ENCODE assay signal across 15 cellular contexts in the genomic region with DNA sequence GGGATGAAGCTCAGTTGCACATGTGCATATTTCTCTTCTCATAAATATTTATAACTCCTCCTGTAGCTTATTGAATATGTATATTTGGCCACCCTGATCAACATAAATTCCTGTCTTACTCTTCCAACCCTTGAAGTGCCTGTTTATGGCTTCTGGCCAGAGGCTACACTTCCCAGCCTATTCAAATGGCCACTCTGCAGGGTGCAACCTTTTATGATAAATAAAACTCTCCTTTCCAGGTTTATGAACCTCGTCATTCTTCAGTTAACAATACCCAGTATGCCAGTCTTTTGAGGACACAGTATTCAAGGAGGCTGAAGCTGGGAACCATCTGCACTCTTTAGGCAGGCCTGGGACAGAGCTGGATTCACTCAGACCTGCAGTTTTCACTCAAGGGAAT. TPM values are rescaled to one million over a fixed set of nuclear protein-coding genes. Genes with fewer than 3 reads are reported as not detected.
DNase-seq lines count a peak whose midpoint lies in the region; ATAC-seq and TF ChIP-seq lines count a peak whose summit lies in the region.
"Had no signal": no experiment of that assay in that cellular context is flagged by ENCODE, and none has a peak within 500 bp of the region (broad histone marks: within the 10 kb centered on the region; RNA-seq: fewer than 3 reads in every experiment).

No MANE protein-coding gene starts in this region.

- no peaks in the 10 kb centered on the region for H3K4me1 ChIP-seq in HEK293 (ENCODE audit: control insufficient read depth, insufficient read depth, low read length)

- H3K27me3 Mint-ChIP-seq in activated T-helper 1 cell treated with anti-CD3 and anti-CD28 coated beads, Interleukin-12 subunit alpha, Interleukin-12 subunit beta, Interleukin-2, Interleukin-4 antibody, amounts not matched to agents 30 ng/mL and 10 ng/mL and 1 ng/mL, durations not matched to agents 14 hours and 24 hours and 36 hours (ENCODE audit: insufficient read depth) = peaks cover 7% of the 10 kb centered on the region
- peaks cover 7% of the 10 kb centered on the region for H3K27me3 Mint-ChIP-seq in nephron (ENCODE audit: low read depth)

- no peak overlapping the region for H3K4me3 ChIP-seq in HEK293 (ENCODE audit: low read depth, low read length)
- H3K4me3 ChIP-seq: HAP-1, SJSA1 had no signal

- peak; percentile 69 for DNase-seq in NCI-H2196 (lab: John Stamatoyannopoulos, UW; ENCODE audit: unreplicated experiment)
- no peak for DNase-seq in activated T-helper 1 cell treated with anti-CD3 and anti-CD28 coated beads, Interleukin-12 subunit alpha, Interleukin-12 subunit beta, Interleukin-2, Interleukin-4 antibody, amounts not matched to agents 30 ng/mL and 10 ng/mL and 1 ng/mL, durations not matched to agents 14 hours and 24 hours and 36 hours (ENCODE audit: low spot score)
- DNase-seq: IMR-90, Kasumi-1, NCI-H1436, OCI-M1, RPMI8226, T-cell had no signal

- POLR2A ChIA-PET in HEK293 (lab: Yijun Ruan, JAX) = no interaction called here

- peaks cover 7% of the 10 kb centered on the region for H3K9me3 Mint-ChIP-seq in activated T-helper 1 cell treated with anti-CD3 and anti-CD28 coated beads, Interleukin-12 subunit alpha, Interleukin-12 subunit beta, Interleukin-2, Interleukin-4 antibody, amounts not matched to agents 30 ng/mL and 10 ng/mL and 1 ng/mL, durations not matched to agents 14 hours and 24 hours and 36 hours
- H3K9me3 Mint-ChIP-seq in nephron = peaks cover 24% of the 10 kb centered on the region

- no peak for TF ChIP-seq POLR2A in GM18505 (IDR thresholded peaks at IDR 0.05; ENCODE audit: borderline replicate concordance, extremely low read depth, insufficient read depth, insufficient read length)

- TF ChIP-seq CTCF in HEK293 (tag by site-specific recombination; IDR thresholded peaks at IDR 0.05) (no peak), nephron (IDR thresholded peaks at IDR 0.05; ENCODE audit: unreplicated experiment in 3 of 3) (no peak)

- H3K36me3 Mint-ChIP-seq in activated T-helper 1 cell treated with anti-CD3 and anti-CD28 coated beads, Interleukin-12 subunit alpha, Interleukin-12 subunit beta, Interleukin-2, Interleukin-4 antibody, amounts not matched to agents 30 ng/mL and 10 ng/mL and 1 ng/mL, durations not matched to agents 14 hours and 24 hours and 36 hours (ENCODE audit: low read depth) = peaks cover 6% of the 10 kb centered on the region
- H3K36me3 Mint-ChIP-seq in nephron (ENCODE audit: low read depth) = peaks cover 20% of the 10 kb centered on the region

- no peak overlapping the region for H3K27ac ChIP-seq in HEK293 (ENCODE audit: extremely low read depth, low read depth, low read length)
- H3K27ac ChIP-seq: SJSA1 had no signal

- H3K36me3 ChIP-seq in HEK293 (ENCODE audit: control insufficient read depth in 2 of 2, insufficient read depth in 1 of 2, low read length in 2 of 2) = peaks cover 0 to 17% of the 10 kb centered on the region in 2 experiments; a peak in 1 of 3 replicates
- H3K36me3 ChIP-seq: HAP-1 had no signal

- no peak overlapping the region for H3K27ac Mint-ChIP-seq in activated T-helper 1 cell treated with anti-CD3 and anti-CD28 coated beads, Interleukin-12 subunit alpha, Interleukin-12 subunit beta, Interleukin-2, Interleukin-4 antibody, amounts not matched to agents 30 ng/mL and 10 ng/mL and 1 ng/mL, durations not matched to agents 14 hours and 24 hours and 36 hours
- no peak overlapping the region for H3K27ac Mint-ChIP-seq in nephron

- intact Hi-C loops in activated T-helper 1 cell treated with anti-CD3 and anti-CD28 coated beads, Interleukin-12 subunit alpha, Interleukin-12 subunit beta, Interleukin-2, Interleukin-4 antibody, amounts not matched to agents 30 ng/mL and 10 ng/mL and 1 ng/mL, durations not matched to agents 14 hours and 24 hours and 36 hours (cut with micrococcal nuclease) = no loop called here

- H3K4me1 Mint-ChIP-seq in activated T-helper 1 cell treated with anti-CD3 and anti-CD28 coated beads, Interleukin-12 subunit alpha, Interleukin-12 subunit beta, Interleukin-2, Interleukin-4 antibody, amounts not matched to agents 30 ng/mL and 10 ng/mL and 1 ng/mL, durations not matched to agents 14 hours and 24 hours and 36 hours (ENCODE audit: low read depth) = peaks cover 15% of the 10 kb centered on the region
- peaks cover 16% of the 10 kb centered on the region for H3K4me1 Mint-ChIP-seq in nephron

- CTCF ChIA-PET in HEK293 (lab: Yijun Ruan, JAX) = interaction anchor here (0.6 to 0.7 kb wide), 2 partner anchors 27 to 65 kb away, joined by 3 read pairs; no protein-coding TSS in a partner anchor

- no peaks in the 10 kb centered on the region for H3K9me3 ChIP-seq in HEK293 (ENCODE audit: control insufficient read depth, insufficient read depth, low read depth, low read length)
- H3K9me3 ChIP-seq: SJSA1 had no signal

- peak overlapping the region; percentile 13 for H3K4me3 Mint-ChIP-seq in activated T-helper 1 cell treated with anti-CD3 and anti-CD28 coated beads, Interleukin-12 subunit alpha, Interleukin-12 subunit beta, Interleukin-2, Interleukin-4 antibody, amounts not matched to agents 30 ng/mL and 10 ng/mL and 1 ng/mL, durations not matched to agents 14 hours and 24 hours and 36 hours
- H3K4me3 Mint-ChIP-seq in nephron = peak overlapping the region; percentile 51 to 75 (median 68)

- ATAC-seq in GM18505 (IDR thresholded peaks at IDR 0.05; ENCODE audit: unreplicated experiment) (no peak), GM18861 (IDR thresholded peaks at IDR 0.05; ENCODE audit: unreplicated experiment) (no peak), HG03521 (IDR thresholded peaks at IDR 0.05; ENCODE audit: unreplicated experiment) (no peak)
- ATAC-seq: T-cell had no signal

TF ChIP-seq in HEK293, 187 proteins besides CTCF, POLR2A, EP300 and RAD21:
- TF ChIP-seq ZNF112 (tag by site-specific recombination; IDR thresholded peaks at IDR 0.05) (no peak), ZNF664 (tag by site-specific recombination; IDR thresholded peaks at IDR 0.05) (no peak), FEZF1 (tag by site-specific recombination; IDR thresholded peaks at IDR 0.05) (peak; percentile 51; the same call in 1 of the 2 replicates), GLIS1 (tag by site-specific recombination; IDR thresholded peaks at IDR 0.05) (no peak), KLF8 (tag by site-specific recombination; IDR thresholded peaks at IDR 0.05) (no peak)
- TF ChIP-seq, protein P1, sequence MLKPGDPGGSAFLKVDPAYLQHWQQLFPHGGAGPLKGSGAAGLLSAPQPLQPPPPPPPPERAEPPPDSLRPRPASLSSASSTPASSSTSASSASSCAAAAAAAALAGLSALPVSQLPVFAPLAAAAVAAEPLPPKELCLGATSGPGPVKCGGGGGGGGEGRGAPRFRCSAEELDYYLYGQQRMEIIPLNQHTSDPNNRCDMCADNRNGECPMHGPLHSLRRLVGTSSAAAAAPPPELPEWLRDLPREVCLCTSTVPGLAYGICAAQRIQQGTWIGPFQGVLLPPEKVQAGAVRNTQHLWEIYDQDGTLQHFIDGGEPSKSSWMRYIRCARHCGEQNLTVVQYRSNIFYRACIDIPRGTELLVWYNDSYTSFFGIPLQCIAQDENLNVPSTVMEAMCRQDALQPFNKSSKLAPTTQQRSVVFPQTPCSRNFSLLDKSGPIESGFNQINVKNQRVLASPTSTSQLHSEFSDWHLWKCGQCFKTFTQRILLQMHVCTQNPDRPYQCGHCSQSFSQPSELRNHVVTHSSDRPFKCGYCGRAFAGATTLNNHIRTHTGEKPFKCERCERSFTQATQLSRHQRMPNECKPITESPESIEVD (tag by site-specific recombination; IDR thresholded peaks at IDR 0.05) = peak; percentile 53

RNA-seq across cellular contexts. Expression of a gene that starts 2.6 kb away (rescaled TPM):
- total RNA-seq in activated T-helper 1 cell treated with anti-CD3 and anti-CD28 coated beads, Interleukin-12 subunit alpha, Interleukin-12 subunit beta, Interleukin-2, Interleukin-4 antibody, amounts not matched to agents 30 ng/mL and 10 ng/mL and 1 ng/mL, durations not matched to agents 14 hours and 24 hours and 36 hours = 7.3 and 7.4 TPM in 2 replicates
